Comparison of ENCODE assay signal across 7 cellular contexts in the genomic region with DNA sequence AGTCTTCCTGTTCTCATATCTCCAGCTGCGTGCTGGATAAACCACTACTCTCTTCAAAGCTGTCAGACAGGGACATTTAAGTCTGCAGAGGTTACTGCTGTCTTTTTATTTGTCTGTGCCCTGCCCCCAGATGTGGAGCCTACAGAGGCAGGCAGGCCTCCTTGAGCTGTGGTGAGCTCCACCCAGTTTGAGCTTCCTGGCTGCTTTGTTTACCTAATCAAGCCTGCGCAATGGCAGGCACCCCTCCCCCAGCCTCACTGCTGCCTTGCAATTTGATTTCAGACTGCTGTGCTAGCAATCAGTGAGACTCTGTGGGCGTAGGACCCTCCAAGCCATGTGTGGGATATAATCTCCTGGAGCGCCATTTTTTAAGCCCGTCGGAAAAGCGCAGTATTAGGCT.
DNase-seq lines count a peak whose midpoint lies in the region; ATAC-seq, FAIRE-seq and TF ChIP-seq lines count a peak whose summit lies in the region.
"Not testable (repeated sequence)": the region's sequence is repeated elsewhere in the genome, so short reads cannot be mapped to it uniquely, and the experiment has no call there.

No MANE protein-coding gene starts in this region.

- H3K27me3 ChIP-seq in GM23338 (ENCODE audit: insufficient read depth); neural progenitor cell: not testable (repeated sequence)

- not testable (repeated sequence) for H3K27me3 Mint-ChIP-seq in GM23338 (ENCODE audit: insufficient read depth, low read depth, poor library complexity); T-helper 2 cell treated with Interferon-gamma antibody and Interleukin-4, amounts not matched to agents 5 μg/mL and 100 μg/mL, for 36 hours (ENCODE audit: low read depth); activated naive CD4-positive, alpha-beta T cell treated with anti-CD3 and anti-CD28 coated beads, Interleukin-2, amount 10 ng/mL, durations not matched to agents 7 days and 5 days; neural progenitor cell (ENCODE audit: insufficient read depth, low read depth)

- not testable (repeated sequence) for H3K4me3 ChIP-seq in GM23338; kidney (ENCODE audit: low read length in 2 of 2); neural progenitor cell

- H3K4me2 ChIP-seq in GM23338, neural progenitor cell: not testable (repeated sequence)

- not testable (repeated sequence) for H3K9me3 ChIP-seq in kidney (ENCODE audit: control insufficient read depth in 1 of 2, low read length in 2 of 2); neural progenitor cell (ENCODE audit: low read depth)

- CTCF ChIA-PET in activated naive CD4-positive, alpha-beta T cell treated with anti-CD3 and anti-CD28 coated beads, Interleukin-2, amount 10 ng/mL, durations not matched to agents 7 days and 5 days (lab: Charles Lee): not testable (repeated sequence)

- H3K4me1 Mint-ChIP-seq in GM23338; T-helper 2 cell treated with Interferon-gamma antibody and Interleukin-4, amounts not matched to agents 5 μg/mL and 100 μg/mL, for 36 hours (ENCODE audit: low read depth); activated naive CD4-positive, alpha-beta T cell treated with anti-CD3 and anti-CD28 coated beads, Interleukin-2, amount 10 ng/mL, durations not matched to agents 7 days and 5 days; neural progenitor cell: not testable (repeated sequence)

- not testable (repeated sequence) for H3K4me3 Mint-ChIP-seq in GM23338, neural progenitor cell
- peak overlapping the region; percentile 70 for H3K4me3 Mint-ChIP-seq in T-helper 2 cell treated with Interferon-gamma antibody and Interleukin-4, amounts not matched to agents 5 μg/mL and 100 μg/mL, for 36 hours
- peak overlapping the region; percentile 53 for H3K4me3 Mint-ChIP-seq in activated naive CD4-positive, alpha-beta T cell treated with anti-CD3 and anti-CD28 coated beads, Interleukin-2, amount 10 ng/mL, durations not matched to agents 7 days and 5 days

- DNase-seq in COLO668 (lab: John Stamatoyannopoulos, UW; ENCODE audit: unreplicated experiment) (peak; percentile 10), GM23338 (ENCODE audit: low spot score) (peak; percentile 2), NCI-H82 (lab: John Stamatoyannopoulos, UW) (peak; percentile 8), kidney (peak; percentile 39)
- DNase-seq in T-helper 2 cell treated with Interferon-gamma antibody and Interleukin-4, amounts not matched to agents 5 μg/mL and 100 μg/mL, for 36 hours (ENCODE audit: low spot score); neural progenitor cell (ENCODE audit: low spot score): not testable (repeated sequence)
- peak; percentile 31 for DNase-seq in activated naive CD4-positive, alpha-beta T cell treated with anti-CD3 and anti-CD28 coated beads, Interleukin-2, amount 10 ng/mL, durations not matched to agents 7 days and 5 days

- not testable (repeated sequence) for H3K27ac Mint-ChIP-seq in GM23338; T-helper 2 cell treated with Interferon-gamma antibody and Interleukin-4, amounts not matched to agents 5 μg/mL and 100 μg/mL, for 36 hours; activated naive CD4-positive, alpha-beta T cell treated with anti-CD3 and anti-CD28 coated beads, Interleukin-2, amount 10 ng/mL, durations not matched to agents 7 days and 5 days; neural progenitor cell

- intact Hi-C loops in kidney (cut with DNase I): not testable (repeated sequence)

- H3K36me3 Mint-ChIP-seq in GM23338 (ENCODE audit: low read depth): peaks cover 24% of the 10 kb centered on the region
- H3K36me3 Mint-ChIP-seq in T-helper 2 cell treated with Interferon-gamma antibody and Interleukin-4, amounts not matched to agents 5 μg/mL and 100 μg/mL, for 36 hours (ENCODE audit: low read depth); activated naive CD4-positive, alpha-beta T cell treated with anti-CD3 and anti-CD28 coated beads, Interleukin-2, amount 10 ng/mL, durations not matched to agents 7 days and 5 days; neural progenitor cell: not testable (repeated sequence)

- not testable (repeated sequence) for H3K9ac ChIP-seq in kidney (ENCODE audit: low read length in 2 of 2); neural progenitor cell

- not testable (repeated sequence) for FAIRE-seq in kidney (lab: Jason Lieb, UNC)

- H3K27ac ChIP-seq in GM23338 (ENCODE audit: low read depth); kidney (ENCODE audit: low read depth in 2 of 2, low read length in 2 of 2); neural progenitor cell: not testable (repeated sequence)

- not testable (repeated sequence) for H3K79me2 ChIP-seq in GM23338 (replicated peaks; ENCODE audit: insufficient read depth); neural progenitor cell (ENCODE audit: low read depth)

- H2AFZ ChIP-seq in GM23338 (peak overlapping the region; percentile 66; the same call in 1 of the 2 replicates), neural progenitor cell (replicated peaks) (peak overlapping the region; percentile 68)

- not testable (repeated sequence) for ATAC-seq in GM23338

- H3K4me1 ChIP-seq in GM23338 (ENCODE audit: insufficient read depth); kidney (ENCODE audit: control insufficient read depth in 1 of 2, insufficient read depth in 1 of 2, low read depth in 1 of 2, low read length in 2 of 2); neural progenitor cell: not testable (repeated sequence)

- not testable (repeated sequence) for TF ChIP-seq CTCF in GM23338 (conservative IDR thresholded peaks at IDR 0.05; ENCODE audit: low read depth in 2 of 2); kidney (IDR thresholded peaks at IDR 0.05; ENCODE audit: borderline replicate concordance, extremely low read depth, insufficient read depth); neural progenitor cell (IDR thresholded peaks at IDR 0.05)

- not testable (repeated sequence) for H3K9me2 ChIP-seq in GM23338 (ENCODE audit: insufficient read depth)

- H3K9me3 Mint-ChIP-seq in GM23338: peaks cover 30% of the 10 kb centered on the region
- peaks cover 11% of the 10 kb centered on the region for H3K9me3 Mint-ChIP-seq in T-helper 2 cell treated with Interferon-gamma antibody and Interleukin-4, amounts not matched to agents 5 μg/mL and 100 μg/mL, for 36 hours
- peaks cover 12% of the 10 kb centered on the region for H3K9me3 Mint-ChIP-seq in activated naive CD4-positive, alpha-beta T cell treated with anti-CD3 and anti-CD28 coated beads, Interleukin-2, amount 10 ng/mL, durations not matched to agents 7 days and 5 days
- H3K9me3 Mint-ChIP-seq in neural progenitor cell: not testable (repeated sequence)

- not testable (repeated sequence) for H3F3A ChIP-seq in GM23338 (replicated peaks; ENCODE audit: low read depth); neural progenitor cell (ENCODE audit: low read depth)

- not testable (repeated sequence) for H3K36me3 ChIP-seq in GM23338 (ENCODE audit: insufficient read depth); kidney (ENCODE audit: control insufficient read depth in 1 of 2, insufficient read depth in 2 of 2, low read length in 2 of 2); neural progenitor cell

- H4K20me1 ChIP-seq in GM23338 (replicated peaks; ENCODE audit: insufficient read depth); neural progenitor cell (ENCODE audit: low read depth): not testable (repeated sequence)
